In genomic region chr2:22907330-22907729, GRCh38 we compare ENCODE assay signal across 12 cellular contexts.
"Had no signal": no experiment of that assay in that cellular context is flagged by ENCODE, and none has a peak within 500 bp of the region (broad histone marks: within the 10 kb centered on the region; RNA-seq: fewer than 3 reads in every experiment).

No MANE protein-coding gene starts in this region.

- H3K27me3 ChIP-seq: gastrocnemius medialis, tibial nerve had no signal

- H3K27ac ChIP-seq: gastrocnemius medialis, heart right ventricle, tibial nerve had no signal

- DNase-seq: activated CD4-positive, alpha-beta T cell treated with anti-CD3 and anti-CD28 coated beads, Interleukin-2, amount 10 ng/mL, durations not matched to agents 24 days and 14 days; activated CD4-positive, CD25-positive, alpha-beta regulatory T cell; activated CD8-positive, alpha-beta memory T cell treated with anti-CD3 and anti-CD28 coated beads, Interleukin-2, amount 50 U/mL, for 48 hours; activated gamma-delta T cell treated with Interleukin-2 at 50 U/mL for 16 hours; amniotic stem cell; cortex of kidney; effector memory CD8-positive, alpha-beta T cell; gastrocnemius medialis; heart right ventricle; stimulated activated CD4-positive, alpha-beta T cell treated with anti-CD3 and anti-CD28 coated beads, Interleukin-2, amount 100 ng/mL, for 48 hours had no signal

- H3K4me1 ChIP-seq: gastrocnemius medialis, heart right ventricle, tibial nerve had no signal

- ATAC-seq: effector memory CD8-positive, alpha-beta T cell; gastrocnemius medialis; stimulated activated memory B cell treated with anti-CD40 and anti-IgM and Interleukin-4, amounts not matched to agents 10 μg/mL and 1 μg/mL and 100 μg/mL, for 72 hours had no signal

- H3K36me3 ChIP-seq: gastrocnemius medialis, heart right ventricle, tibial nerve had no signal

- H3K4me3 ChIP-seq: gastrocnemius medialis, heart right ventricle, tibial nerve had no signal

- H3K9me3 ChIP-seq: gastrocnemius medialis, heart right ventricle, tibial nerve had no signal
